In genomic region chr7:141262101-141262819, GRCh38 we compare ENCODE assay signal across 13 cellular contexts.
DNase-seq lines count a peak whose midpoint lies in the region; ATAC-seq and TF ChIP-seq lines count a peak whose summit lies in the region.
"Had no signal": no experiment of that assay in that cellular context is flagged by ENCODE, and none has a peak within 500 bp of the region (broad histone marks: within the 10 kb centered on the region; RNA-seq: fewer than 3 reads in every experiment).

No MANE protein-coding gene starts in this region.

- H3K4me2 ChIP-seq in MM.1S (ENCODE audit: low read depth, low read length), result no peak overlapping the region

- 0 out of 2 replicates have a peak, but pooled peaks cover 3% of the 10 kb centered on the region for H3K79me2 ChIP-seq in MM.1S (ENCODE audit: low read length)

- CTCF ChIA-PET in AG04450 (lab: Charles Lee), result no interaction called here

- no peak overlapping the region for H3K9ac ChIP-seq in MM.1S (ENCODE audit: low read length)

- TF ChIP-seq CTCF in AG04450 (IDR thresholded peaks at IDR 0.05; ENCODE audit: low read depth, low read length), result 0 out of 2 replicates have a peak, but pooled peaks have one; percentile 21
- peak; percentile 23 for TF ChIP-seq CTCF in MM.1S (IDR thresholded peaks at IDR 0.05; ENCODE audit: low read length)

- H3K9me2 ChIP-seq in MM.1S (replicated peaks; ENCODE audit: insufficient read depth, low read length), result no peaks in the 10 kb centered on the region

- no peaks in the 10 kb centered on the region for H3F3A ChIP-seq in MM.1S (ENCODE audit: insufficient read depth, low read length)

- H3K27ac ChIP-seq in AG04450 (ENCODE audit: low read depth, low read length) (no peak overlapping the region), MM.1S (ENCODE audit: low read length) (no peak overlapping the region)
- H3K27ac ChIP-seq: thoracic aorta had no signal

- no peaks in the 10 kb centered on the region for H3K36me3 ChIP-seq in MM.1S (replicated peaks; ENCODE audit: insufficient read depth, low read length)
- H3K36me3 ChIP-seq: thoracic aorta had no signal

- POLR2A ChIA-PET in AG04450 (lab: Yijun Ruan, JAX), result no interaction called here

- no peak for DNase-seq in AG04450 (ENCODE audit: low read depth, low spot score)
- no peak for DNase-seq in MM.1S
- peak; percentile 46 for DNase-seq in cerebellar cortex (ENCODE audit: low spot score)
- peak; percentile 12 for DNase-seq in myocyte (ENCODE audit: low read depth)
- DNase-seq in natural killer cell treated with Interleukin-12 subunit alpha and Interleukin-12 subunit beta and Interleukin-15 and Interleukin-18, amount 100 ng/mL, for 72 hours (ENCODE audit: low spot score), result no peak
- DNase-seq: activated CD4-positive, alpha-beta T cell treated with anti-CD3 and anti-CD28 coated beads, Interleukin-2, amount 50 U/mL, for 1 hour; activated naive CD4-positive, alpha-beta T cell treated with anti-CD3 and anti-CD28 coated beads, Interleukin-2, amount 10 ng/mL, durations not matched to agents 7 days and 5 days; CD4-positive, alpha-beta memory T cell had no signal

- peaks cover 17% of the 10 kb centered on the region for H3K36me3 Mint-ChIP-seq in natural killer cell treated with Interleukin-12 subunit alpha and Interleukin-12 subunit beta and Interleukin-15 and Interleukin-18, amount 100 ng/mL, for 72 hours
- H3K36me3 Mint-ChIP-seq in activated T-helper 17 cell treated with anti-CD3 and anti-CD28 coated beads, Interleukin-2, amount 50 U/mL, for 72 hours (ENCODE audit: low read depth), result no peaks in the 10 kb centered on the region
- H3K36me3 Mint-ChIP-seq: activated naive CD4-positive, alpha-beta T cell treated with anti-CD3 and anti-CD28 coated beads, Interleukin-2, amount 10 ng/mL, durations not matched to agents 7 days and 5 days; CD4-positive, alpha-beta memory T cell had no signal

- H3K27ac Mint-ChIP-seq in natural killer cell treated with Interleukin-12 subunit alpha and Interleukin-12 subunit beta and Interleukin-15 and Interleukin-18, amount 100 ng/mL, for 72 hours, result peak overlapping the region in 1 of 2 donors; percentile 89
- no peak overlapping the region for H3K27ac Mint-ChIP-seq in activated T-helper 17 cell treated with anti-CD3 and anti-CD28 coated beads, Interleukin-2, amount 50 U/mL, for 72 hours
- H3K27ac Mint-ChIP-seq: activated naive CD4-positive, alpha-beta T cell treated with anti-CD3 and anti-CD28 coated beads, Interleukin-2, amount 10 ng/mL, durations not matched to agents 7 days and 5 days; CD4-positive, alpha-beta memory T cell had no signal

- no peak overlapping the region for H3K4me3 ChIP-seq in AG04450 (ENCODE audit: low read depth, low read length)
- H3K4me3 ChIP-seq in MM.1S (ENCODE audit: low read length), result no peak overlapping the region
- H3K4me3 ChIP-seq: thoracic aorta had no signal

- H3K4me1 ChIP-seq in MM.1S (ENCODE audit: low read length), result no peaks in the 10 kb centered on the region

- H4K20me1 ChIP-seq in MM.1S (ENCODE audit: insufficient read depth, low read length), result no peaks in the 10 kb centered on the region

- no peak overlapping the region for H2AFZ ChIP-seq in MM.1S (ENCODE audit: low read length)

- no peak for ATAC-seq in GM21717 (IDR thresholded peaks at IDR 0.05; ENCODE audit: unreplicated experiment)
- no peak for ATAC-seq in natural killer cell treated with Interleukin-12 subunit alpha and Interleukin-12 subunit beta and Interleukin-15 and Interleukin-18, amount 100 ng/mL, for 72 hours
- no peak for ATAC-seq in activated T-helper 17 cell treated with anti-CD3 and anti-CD28 coated beads, Interleukin-2, amount 50 U/mL, for 72 hours (replicated peaks)
- ATAC-seq in HG03442 (IDR thresholded peaks at IDR 0.05; ENCODE audit: unreplicated experiment), result no peak
- ATAC-seq: sciatic nerve had no signal

- H3K9me3 ChIP-seq in AG04450 (ENCODE audit: control insufficient read depth, insufficient read depth, low read length) (no peaks in the 10 kb centered on the region; the same call in 1 of the 2 replicates), MM.1S (replicated peaks; ENCODE audit: insufficient read depth, low read length) (no peaks in the 10 kb centered on the region)

- peaks cover 2 to 39% of the 10 kb centered on the region in 2 donors for H3K27me3 Mint-ChIP-seq in natural killer cell treated with Interleukin-12 subunit alpha and Interleukin-12 subunit beta and Interleukin-15 and Interleukin-18, amount 100 ng/mL, for 72 hours
- no peaks in the 10 kb centered on the region for H3K27me3 Mint-ChIP-seq in activated T-helper 17 cell treated with anti-CD3 and anti-CD28 coated beads, Interleukin-2, amount 50 U/mL, for 72 hours

- H3K4me1 Mint-ChIP-seq in natural killer cell treated with Interleukin-12 subunit alpha and Interleukin-12 subunit beta and Interleukin-15 and Interleukin-18, amount 100 ng/mL, for 72 hours (ENCODE audit: low read depth in 2 of 2), result peaks cover 15 to 39% of the 10 kb centered on the region in 2 donors
- peaks cover 17% of the 10 kb centered on the region for H3K4me1 Mint-ChIP-seq in activated T-helper 17 cell treated with anti-CD3 and anti-CD28 coated beads, Interleukin-2, amount 50 U/mL, for 72 hours

- peaks cover 16% of the 10 kb centered on the region for H3K9me3 Mint-ChIP-seq in natural killer cell treated with Interleukin-12 subunit alpha and Interleukin-12 subunit beta and Interleukin-15 and Interleukin-18, amount 100 ng/mL, for 72 hours
- H3K9me3 Mint-ChIP-seq in activated T-helper 17 cell treated with anti-CD3 and anti-CD28 coated beads, Interleukin-2, amount 50 U/mL, for 72 hours, result peaks cover 17% of the 10 kb centered on the region

- H3K27me3 ChIP-seq in AG04450 (ENCODE audit: control insufficient read depth, insufficient read depth, low read length) (no peaks in the 10 kb centered on the region), MM.1S (replicated peaks; ENCODE audit: insufficient read depth, low read length) (no peaks in the 10 kb centered on the region)

- no peak overlapping the region for H3K4me3 Mint-ChIP-seq in natural killer cell treated with Interleukin-12 subunit alpha and Interleukin-12 subunit beta and Interleukin-15 and Interleukin-18, amount 100 ng/mL, for 72 hours
- no peak overlapping the region for H3K4me3 Mint-ChIP-seq in activated T-helper 17 cell treated with anti-CD3 and anti-CD28 coated beads, Interleukin-2, amount 50 U/mL, for 72 hours
- H3K4me3 Mint-ChIP-seq: activated naive CD4-positive, alpha-beta T cell treated with anti-CD3 and anti-CD28 coated beads, Interleukin-2, amount 10 ng/mL, durations not matched to agents 7 days and 5 days; CD4-positive, alpha-beta memory T cell had no signal

Comparison
In these comparisons a context has a peak if more than half of its experiments do, and no peak if none do; other contexts are left out.
1. DNase-seq: peak in cerebellar cortex (single experiment) and myocyte (single experiment); none in AG04450 (single experiment), MM.1S (single experiment) and natural killer cell treated with Interleukin-12 subunit alpha and Interleukin-12 subunit beta and Interleukin-15 and Interleukin-18, amount 100 ng/mL, for 72 hours (single experiment).